ENCODE assay signal across 25 cellular contexts in the genomic region with DNA sequence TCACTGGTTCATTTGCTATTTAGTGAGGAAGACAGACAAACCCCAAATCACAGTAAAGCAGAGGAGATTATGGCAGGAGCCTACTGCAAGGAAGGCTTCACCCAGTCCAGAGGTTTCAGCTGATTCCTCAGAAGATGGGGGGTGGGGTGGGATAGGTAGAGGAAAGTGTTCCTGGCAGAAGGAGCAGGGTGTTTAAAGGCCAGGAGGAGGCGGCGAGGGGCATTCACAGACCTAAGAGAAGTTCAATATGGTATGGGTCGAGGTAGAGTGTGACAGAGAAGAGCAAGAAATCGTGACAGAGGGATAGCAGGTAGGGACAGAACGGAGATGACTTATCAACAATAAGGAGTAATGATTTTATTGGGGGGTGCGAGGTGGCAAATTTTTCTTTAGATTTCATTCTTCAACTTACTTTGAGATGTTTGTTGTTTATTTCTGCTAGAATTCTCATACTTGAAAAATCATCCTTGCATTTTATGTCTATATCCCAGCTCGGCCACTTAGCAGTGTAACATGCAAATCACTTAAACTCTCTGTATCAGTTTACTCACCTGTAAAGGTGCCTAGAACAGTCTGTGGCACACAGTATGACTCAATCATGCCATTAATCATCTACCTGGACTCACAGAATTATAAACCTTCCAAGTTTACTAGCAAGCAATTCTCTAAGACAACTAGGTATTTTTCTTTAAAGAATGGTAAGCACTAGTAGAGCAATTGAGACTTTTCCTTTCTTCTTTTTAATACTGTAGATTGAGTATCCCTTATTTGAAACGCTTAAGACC.
DNase-seq lines count a peak whose midpoint lies in the region; ATAC-seq, FAIRE-seq and TF ChIP-seq lines count a peak whose summit lies in the region.
"Had no signal": no experiment of that assay in that cellular context is flagged by ENCODE, and none has a peak within 500 bp of the region (broad histone marks: within the 10 kb centered on the region; RNA-seq: fewer than 3 reads in every experiment).

No MANE protein-coding gene starts in this region.

- H3K9me3 Mint-ChIP-seq in chondrocyte (ENCODE audit: low read depth), result no peaks in the 10 kb centered on the region
- H3K9me3 Mint-ChIP-seq: nephron had no signal

- no peak for TF ChIP-seq EP300 in A549 (IDR thresholded peaks at IDR 0.05)

- H3K36me3 Mint-ChIP-seq in chondrocyte (ENCODE audit: low read depth), result peaks cover 33% of the 10 kb centered on the region

- peak in 1 of 2 experiments; percentile 8 for DNase-seq in A549 (ENCODE audit: low read depth in 1 of 2, low spot score in 1 of 2)
- peak; percentile 4 for DNase-seq in HPDE6-E6E7 (ENCODE audit: extremely low spot score)
- DNase-seq in chondrocyte (ENCODE audit: low spot score), result no peak
- DNase-seq in left colon, result no peak
- DNase-seq in caudate nucleus (lab: John Stamatoyannopoulos, UW), result no peak
- no peak for DNase-seq in EL
- DNase-seq: activated CD4-positive, CD25-positive, alpha-beta regulatory T cell treated with anti-CD3 and anti-CD28 coated beads, Interleukin-2, amount 50 U/mL, for 72 hours; activated CD8-positive, alpha-beta T cell treated with anti-CD3 and anti-CD28 coated beads, Interleukin-2, amount 10 ng/mL, durations not matched to agents 7 days and 5 days; activated naive CD4-positive, alpha-beta T cell treated with Interleukin-2 at 50 U/mL for 16 hours; activated T-cell treated with anti-CD3 and anti-CD28 coated beads, Interleukin-2, amount 50 U/mL, for 1 hour; aorta; cerebellar nuclear complex; effector CD4-positive, alpha-beta T cell; midbrain; MM.1S; NCI-H1436; posterior cingulate gyrus; substantia nigra had no signal

- FAIRE-seq in A549 (lab: Jason Lieb, UNC), result no peak
- FAIRE-seq: H54, K562, urothelium cell line had no signal

- TF ChIP-seq RAD21 in A549 (conservative IDR thresholded peaks at IDR 0.05 in 1 of 2, IDR thresholded peaks at IDR 0.05 in 1 of 2), result no peak

- no peaks in the 10 kb centered on the region for H3K9me3 ChIP-seq in A549

- ATAC-seq in A549 (peak; percentile 25 to 73; a peak in 3 of 6 replicates), left colon (peak; percentile 69), GM21360 (IDR thresholded peaks at IDR 0.05; ENCODE audit: unreplicated experiment) (no peak), GM19463 (IDR thresholded peaks at IDR 0.05; ENCODE audit: unreplicated experiment) (no peak)
- ATAC-seq: activated CD8-positive, alpha-beta T cell treated with anti-CD3 and anti-CD28 coated beads, Interleukin-2, amount 10 ng/mL, durations not matched to agents 7 days and 5 days; K562 had no signal

- H3K27ac Mint-ChIP-seq in chondrocyte (ENCODE audit: unreplicated experiment), result no peak overlapping the region
- H3K27ac Mint-ChIP-seq: activated CD8-positive, alpha-beta T cell treated with anti-CD3 and anti-CD28 coated beads, Interleukin-2, amount 10 ng/mL, durations not matched to agents 7 days and 5 days; nephron had no signal

- H3K27ac ChIP-seq in A549 (no peak overlapping the region), caudate nucleus (ENCODE audit: low read depth, low read length) (no peak overlapping the region)
- H3K27ac ChIP-seq: C4-2B had no signal

- intact Hi-C loops in left colon (cut with DNase I, micrococcal nuclease), result no loop called here

- POLR2A ChIA-PET in A549 (lab: Yijun Ruan, JAX), result no interaction called here

- H3K4me2 ChIP-seq in A549, result no peak overlapping the region

- H3K4me1 ChIP-seq in A549, result no peaks in the 10 kb centered on the region

- H3K4me1 Mint-ChIP-seq in chondrocyte (ENCODE audit: low read depth), result peaks cover 11% of the 10 kb centered on the region

- TF ChIP-seq CTCF in A549 (IDR thresholded peaks at IDR 0.05) (no peak), chondrocyte (IDR thresholded peaks at IDR 0.05) (peak; percentile 7)

- TF ChIP-seq POLR2A in A549 (IDR thresholded peaks at IDR 0.05; ENCODE audit: low read length), result no peak

- no peak overlapping the region for H3K4me3 Mint-ChIP-seq in chondrocyte (ENCODE audit: unreplicated experiment)
- H3K4me3 Mint-ChIP-seq: activated CD8-positive, alpha-beta T cell treated with anti-CD3 and anti-CD28 coated beads, Interleukin-2, amount 10 ng/mL, durations not matched to agents 7 days and 5 days; nephron had no signal

- H3K4me3 ChIP-seq in A549, result no peak overlapping the region
- H3K4me3 ChIP-seq: K562 had no signal

- H3K27me3 Mint-ChIP-seq in chondrocyte (ENCODE audit: low read depth), result no peaks in the 10 kb centered on the region

- WGBS in A549 (ENCODE audit: missing lambda C conversion rate), result 88% methylated on average over 8 of the region's 8 CpGs

- CTCF ChIA-PET in A549 (lab: Yijun Ruan, JAX), result no interaction called here

TF ChIP-seq in A549, 52 proteins besides CTCF, POLR2A, EP300 and RAD21:
- no peak for TF ChIP-seq HOXB5 (CRISPR knock-in tag; IDR thresholded peaks at IDR 0.05)
- TF ChIP-seq ZSCAN20 (CRISPR knock-in tag; IDR thresholded peaks at IDR 0.05), result no peak
- TF ChIP-seq JUN (IDR thresholded peaks at IDR 0.05), result no peak
- TF ChIP-seq POLR2AphosphoS2 (conservative IDR thresholded peaks at IDR 0.05; ENCODE audit: low read length), result no peak
- TF ChIP-seq KDM5A (IDR thresholded peaks at IDR 0.05), result no peak
- TF ChIP-seq RARB (CRISPR knock-in tag; IDR thresholded peaks at IDR 0.05), result no peak
- TF ChIP-seq NFE2L2 (conservative IDR thresholded peaks at IDR 0.05; ENCODE audit: low read length), result no peak
- TF ChIP-seq ESRRA (IDR thresholded peaks at IDR 0.05; ENCODE audit: borderline replicate concordance, low read length), result no peak
- TF ChIP-seq, protein P1, sequence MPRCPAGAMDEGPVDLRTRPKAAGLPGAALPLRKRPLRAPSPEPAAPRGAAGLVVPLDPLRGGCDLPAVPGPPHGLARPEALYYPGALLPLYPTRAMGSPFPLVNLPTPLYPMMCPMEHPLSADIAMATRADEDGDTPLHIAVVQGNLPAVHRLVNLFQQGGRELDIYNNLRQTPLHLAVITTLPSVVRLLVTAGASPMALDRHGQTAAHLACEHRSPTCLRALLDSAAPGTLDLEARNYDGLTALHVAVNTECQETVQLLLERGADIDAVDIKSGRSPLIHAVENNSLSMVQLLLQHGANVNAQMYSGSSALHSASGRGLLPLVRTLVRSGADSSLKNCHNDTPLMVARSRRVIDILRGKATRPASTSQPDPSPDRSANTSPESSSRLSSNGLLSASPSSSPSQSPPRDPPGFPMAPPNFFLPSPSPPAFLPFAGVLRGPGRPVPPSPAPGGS (IDR thresholded peaks at IDR 0.05), result no peak
- TF ChIP-seq RCOR1 (IDR thresholded peaks at IDR 0.05; ENCODE audit: low read depth, low read length), result no peak

Comparison
In these comparisons a context has a peak if more than half of its experiments do, and no peak if none do; other contexts are left out.
1. ATAC-seq: peak in A549 (2 of 2) and left colon (single experiment); none in GM21360 (single experiment) and GM19463 (single experiment).